8 cellular contexts compared by ENCODE assay signal in the genomic region with DNA sequence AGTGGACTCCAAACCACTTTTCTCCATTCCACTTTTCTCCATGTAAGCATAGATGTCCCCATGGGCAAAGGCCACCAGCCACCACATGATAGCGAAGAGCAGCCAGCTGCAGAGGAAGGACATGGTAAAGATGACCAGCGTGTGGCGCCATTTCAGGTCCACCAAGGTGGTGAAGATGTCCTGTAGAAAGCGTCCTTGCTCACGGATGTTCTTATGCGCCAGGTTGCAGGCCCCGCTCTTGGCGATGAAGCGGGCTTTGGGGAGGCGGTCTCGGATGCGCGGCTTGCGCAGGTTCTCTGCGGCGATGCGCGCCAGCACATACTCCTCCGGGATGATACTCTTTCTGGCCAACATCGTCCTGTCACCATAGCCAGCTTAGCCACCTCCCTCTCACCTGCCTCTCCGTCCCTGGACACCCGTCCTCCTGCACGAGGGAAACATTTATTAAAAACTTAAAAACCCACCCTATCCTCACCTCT. TPM values are rescaled to one million over a fixed set of nuclear protein-coding genes. Genes with fewer than 3 reads are reported as not detected.
DNase-seq lines count a peak whose midpoint lies in the region; ATAC-seq and TF ChIP-seq lines count a peak whose summit lies in the region.

No MANE protein-coding gene starts in this region.

- DNase-seq in AG09309 (ENCODE audit: low read depth): no peak
- DNase-seq in HuH-7 (ENCODE audit: low spot score): peak; percentile 61
- peak; percentile 79 for DNase-seq in ecto neural progenitor cell (ENCODE audit: low spot score)
- DNase-seq in mucosa of descending colon: peak; percentile 31 to 40 (median 37)
- DNase-seq in NCI-H2171 (lab: John Stamatoyannopoulos, UW): no peak
- no peak for DNase-seq in LoVo (ENCODE audit: low spot score)
- DNase-seq in OCI-M2 (lab: John Stamatoyannopoulos, UW; ENCODE audit: unreplicated experiment): no peak
- DNase-seq in NOMO-1 treated with dmso at 0.1 percent for 144 hours (lab: John Stamatoyannopoulos, UW; ENCODE audit: unreplicated experiment): no peak

- peak; percentile 40 for TF ChIP-seq CTCF in AG09309 (IDR thresholded peaks at IDR 0.05; ENCODE audit: control insufficient read depth, insufficient read depth, low read depth, low read length, missing control alignments)
- TF ChIP-seq CTCF in mucosa of descending colon (IDR thresholded peaks at IDR 0.05): no peak

- H3K4me1 ChIP-seq in mucosa of descending colon (ENCODE audit: low read depth): peaks cover 4% of the 10 kb centered on the region

- ATAC-seq in mucosa of descending colon: peak; percentile 52

- no peaks in the 10 kb centered on the region for H3K9me3 ChIP-seq in mucosa of descending colon

- H3K4me3 ChIP-seq in AG09309 (ENCODE audit: control insufficient read depth, low read depth, low read length) (peak overlapping the region; percentile 71), mucosa of descending colon (no peak overlapping the region)

- intact Hi-C loops in mucosa of descending colon (cut with DNase I, micrococcal nuclease): no loop called here

- H3K36me3 ChIP-seq in mucosa of descending colon (ENCODE audit: low read depth): no peaks in the 10 kb centered on the region

RNA-seq across cellular contexts. Expression of gene KCNJ8, which starts 1.2 kb away (rescaled TPM):
- total RNA-seq in mucosa of descending colon: 10 to 100 TPM in 1 of 3 donors, 1 to 10 TPM in 1, under 1 TPM in 1; 0.96 to 15.3 (median 1.8) TPM

Comparison
In these comparisons a context has a peak if more than half of its experiments do, and no peak if none do; other contexts are left out.
1. DNase-seq: peak in HuH-7 (single experiment), ecto neural progenitor cell (single experiment) and mucosa of descending colon (3 of 3); none in AG09309 (single experiment), NCI-H2171 (single experiment), LoVo (single experiment), OCI-M2 (single experiment) and NOMO-1 treated with dmso at 0.1 percent for 144 hours (single experiment).